ENCODE assay signal across 26 cellular contexts in genomic region chr20:17848249-17848648, GRCh38.
DNase-seq lines count a peak whose midpoint lies in the region; ATAC-seq and TF ChIP-seq lines count a peak whose summit lies in the region.
"Had no signal": no experiment of that assay in that cellular context is flagged by ENCODE, and none has a peak within 500 bp of the region (broad histone marks: within the 10 kb centered on the region; RNA-seq: fewer than 3 reads in every experiment).

No MANE protein-coding gene starts in this region.

- H3F3A ChIP-seq in MM.1S (ENCODE audit: insufficient read depth, low read length), result peaks cover 19% of the 10 kb centered on the region

- H3K9me2 ChIP-seq in MM.1S (replicated peaks; ENCODE audit: insufficient read depth, low read length), result no peaks in the 10 kb centered on the region
- H3K9me2 ChIP-seq in hepatocyte (replicated peaks; ENCODE audit: insufficient read depth), result no peaks in the 10 kb centered on the region
- H3K9me2 ChIP-seq: SK-N-SH had no signal

- ATAC-seq in CD4-positive, alpha-beta T cell (ENCODE audit: poor library complexity), result no peak
- peak; percentile 30 for ATAC-seq in GM19455 (IDR thresholded peaks at IDR 0.05; ENCODE audit: unreplicated experiment)
- ATAC-seq: activated CD8-positive, alpha-beta T cell treated with anti-CD3 and anti-CD28 coated beads, Interleukin-2, amount 10 ng/mL, durations not matched to agents 7 days and 5 days had no signal

- intact Hi-C loops in CD4-positive, alpha-beta T cell (cut with DNase I, micrococcal nuclease), result no loop called here
- intact Hi-C loops in spleen (cut with DNase I; ENCODE audit: low total_unique reads), result no loop called here

- H2AFZ ChIP-seq in MM.1S (ENCODE audit: low read length), result peak overlapping the region; percentile 18
- H2AFZ ChIP-seq in hepatocyte, result no peak overlapping the region

- no peak for TF ChIP-seq CTCF in CD4-positive, alpha-beta T cell (IDR thresholded peaks at IDR 0.05)
- TF ChIP-seq CTCF in MM.1S (IDR thresholded peaks at IDR 0.05; ENCODE audit: low read length), result no peak
- TF ChIP-seq CTCF in hepatocyte (IDR thresholded peaks at IDR 0.05; ENCODE audit: poor library complexity), result no peak
- TF ChIP-seq CTCF in spleen (IDR thresholded peaks at IDR 0.05 in 8 of 11, conservative IDR thresholded peaks at IDR 0.05 in 3 of 11), result no peak

- no peak overlapping the region for H3K27ac ChIP-seq in CD4-positive, alpha-beta T cell (ENCODE audit: low read depth, low read length)
- H3K27ac ChIP-seq in MM.1S (ENCODE audit: low read length) (peak overlapping the region; percentile 88), hepatocyte (peak overlapping the region; percentile 83), spleen (peak overlapping the region in 3 of 8 donors; percentile 21 to 64 (median 44))
- H3K27ac ChIP-seq: adrenal gland, brain microvascular endothelial cell had no signal

- H4K20me1 ChIP-seq in MM.1S (ENCODE audit: insufficient read depth, low read length), result no peaks in the 10 kb centered on the region
- H4K20me1 ChIP-seq in hepatocyte (ENCODE audit: insufficient read depth, poor library complexity, severe bottlenecking), result no peaks in the 10 kb centered on the region

- peak overlapping the region; percentile 37 for H3K9ac ChIP-seq in MM.1S (ENCODE audit: low read length)
- H3K9ac ChIP-seq: SK-N-SH had no signal

- H3K4me1 ChIP-seq in MM.1S (ENCODE audit: low read length) (peaks cover 51% of the 10 kb centered on the region), hepatocyte (ENCODE audit: insufficient read depth) (peaks cover 15% of the 10 kb centered on the region), spleen (peaks cover 20 to 71% (median 52%) of the 10 kb centered on the region in 6 donors)

- DNase-seq in CD4-positive, alpha-beta T cell, result no peak
- DNase-seq in MM.1S (no peak), hepatocyte (ENCODE audit: low spot score) (no peak), T-helper 9 cell (no peak), immature natural killer cell (no peak), GF-D8 (lab: John Stamatoyannopoulos, UW) (no peak), spleen (no peak)
- DNase-seq: activated CD4-positive, CD25-positive, alpha-beta regulatory T cell; activated CD8-positive, alpha-beta T cell treated with anti-CD3 and anti-CD28 coated beads, Interleukin-2, amount 10 ng/mL, durations not matched to agents 7 days and 5 days; activated naive CD4-positive, alpha-beta T cell; activated T-cell treated with anti-CD3 and anti-CD28 coated beads, Interleukin-2, amount 50 U/mL, for 24 hours; adrenal gland; brain microvascular endothelial cell; Caco-2; endodermal cell; kidney glomerular epithelial cell; MG63; NCI-H1417 treated with DMSO at 0.1 percent for 48 hours; NCI-H2107; NCI-H446 treated with DMSO at 0.1 percent for 48 hours; SK-N-SH; stimulated activated CD4-positive, alpha-beta T cell treated with anti-CD3 and anti-CD28 coated beads, Interleukin-4, amount 100 ng/mL, for 24 hours; stomach had no signal

- TF ChIP-seq POLR2A in spleen (IDR thresholded peaks at IDR 0.05), result no peak

- POLR2A ChIA-PET in CD4-positive, alpha-beta T cell (lab: Charles Lee), result interaction anchor here (1.2 kb wide), 1 partner anchor 166 kb away, joined by 4 read pairs; the partner anchor contains the start of gene RRBP1

- no peaks in the 10 kb centered on the region for H3K9me3 Mint-ChIP-seq in CD4-positive, alpha-beta T cell
- H3K9me3 Mint-ChIP-seq in immature natural killer cell, result no peaks in the 10 kb centered on the region
- H3K9me3 Mint-ChIP-seq: activated T-cell treated with anti-CD3 and anti-CD28 coated beads, Interleukin-2, amount 50 U/mL, for 24 hours had no signal

- no peaks in the 10 kb centered on the region for H3K27me3 ChIP-seq in CD4-positive, alpha-beta T cell (ENCODE audit: control insufficient read depth, insufficient read depth, low read length)
- H3K27me3 ChIP-seq in MM.1S (replicated peaks; ENCODE audit: insufficient read depth, low read length) (no peaks in the 10 kb centered on the region), hepatocyte (no peaks in the 10 kb centered on the region), spleen (replicated peaks in 1 of 7) (no peaks in the 10 kb centered on the region)
- H3K27me3 ChIP-seq: adrenal gland, brain microvascular endothelial cell, MG63, stomach, transverse colon had no signal

- H3K36me3 ChIP-seq in MM.1S (replicated peaks; ENCODE audit: insufficient read depth, low read length) (no peaks in the 10 kb centered on the region), hepatocyte (replicated peaks; ENCODE audit: insufficient read depth, low read depth) (no peaks in the 10 kb centered on the region), spleen (no peaks in the 10 kb centered on the region)
- H3K36me3 ChIP-seq: adrenal gland, brain microvascular endothelial cell, MG63, stomach, transverse colon had no signal

- WGBS in hepatocyte (ENCODE audit: low lambda C conversion rate, missing lambda C conversion rate), result 72% methylated on average over 2 of the region's 2 CpGs
- 33 to 60% (median 50%) methylated on average over 2 of the region's 2 CpGs for WGBS in spleen, 5 donors

- H3K27me3 Mint-ChIP-seq in CD4-positive, alpha-beta T cell, result no peaks in the 10 kb centered on the region
- peaks cover 2 to 5% (median 3%) of the 10 kb centered on the region in 3 donors for H3K27me3 Mint-ChIP-seq in immature natural killer cell (ENCODE audit: low read depth in 3 of 3)
- H3K27me3 Mint-ChIP-seq: activated T-cell treated with anti-CD3 and anti-CD28 coated beads, Interleukin-2, amount 50 U/mL, for 24 hours had no signal

- peaks cover 41% of the 10 kb centered on the region for H3K4me1 Mint-ChIP-seq in CD4-positive, alpha-beta T cell (ENCODE audit: low read depth)
- H3K4me1 Mint-ChIP-seq in immature natural killer cell, result peaks cover 57% of the 10 kb centered on the region in 2 donors

- H3K9me3 ChIP-seq in CD4-positive, alpha-beta T cell (ENCODE audit: control insufficient read depth, low read length), result no peaks in the 10 kb centered on the region
- H3K9me3 ChIP-seq in MM.1S (replicated peaks; ENCODE audit: insufficient read depth, low read length), result 0 out of 2 replicates have a peak, but pooled peaks cover 3% of the 10 kb centered on the region
- no peaks in the 10 kb centered on the region for H3K9me3 ChIP-seq in hepatocyte (ENCODE audit: low read depth)
- H3K9me3 ChIP-seq in spleen, result peaks cover 0 to 9% (median 0%) of the 10 kb centered on the region in 8 donors
- H3K9me3 ChIP-seq: adrenal gland, MG63, SK-N-SH, stomach, transverse colon had no signal

- no peaks in the 10 kb centered on the region for H3K36me3 Mint-ChIP-seq in CD4-positive, alpha-beta T cell (ENCODE audit: low read depth)
- H3K36me3 Mint-ChIP-seq in immature natural killer cell, result no peaks in the 10 kb centered on the region

- peak overlapping the region; percentile 33 for H3K27ac Mint-ChIP-seq in CD4-positive, alpha-beta T cell
- H3K27ac Mint-ChIP-seq in immature natural killer cell, result no peak overlapping the region
- H3K27ac Mint-ChIP-seq: activated T-cell treated with anti-CD3 and anti-CD28 coated beads, Interleukin-2, amount 50 U/mL, for 24 hours; endodermal cell had no signal

- CTCF ChIA-PET in CD4-positive, alpha-beta T cell (lab: Charles Lee), result no interaction called here

- H3K4me2 ChIP-seq in MM.1S (ENCODE audit: low read depth, low read length), result peak overlapping the region; percentile 65
- H3K4me2 ChIP-seq in hepatocyte, result no peak overlapping the region
- H3K4me2 ChIP-seq: SK-N-SH had no signal

- no peaks in the 10 kb centered on the region for H3K79me2 ChIP-seq in MM.1S (ENCODE audit: low read length)
- H3K79me2 ChIP-seq in hepatocyte, result no peaks in the 10 kb centered on the region

- H3K4me3 ChIP-seq in MM.1S (ENCODE audit: low read length), result peak overlapping the region; percentile 2
- H3K4me3 ChIP-seq in hepatocyte, result no peak overlapping the region
- H3K4me3 ChIP-seq in spleen, result no peak overlapping the region
- H3K4me3 ChIP-seq: adrenal gland, coronary artery, MG63, stomach, transverse colon had no signal

- no peak overlapping the region for H3K4me3 Mint-ChIP-seq in CD4-positive, alpha-beta T cell
- H3K4me3 Mint-ChIP-seq in immature natural killer cell, result no peak overlapping the region
- H3K4me3 Mint-ChIP-seq: activated CD8-positive, alpha-beta T cell treated with anti-CD3 and anti-CD28 coated beads, Interleukin-2, amount 10 ng/mL, durations not matched to agents 7 days and 5 days; activated T-cell treated with anti-CD3 and anti-CD28 coated beads, Interleukin-2, amount 50 U/mL, for 24 hours; endodermal cell had no signal
